ENCODE assay signal across 8 cellular contexts in genomic region chr5:177113566-177114424, GRCh38. TPM values are rescaled to one million over a fixed set of nuclear protein-coding genes. Genes with fewer than 3 reads are reported as not detected.
DNase-seq lines count a peak whose midpoint lies in the region; ATAC-seq and TF ChIP-seq lines count a peak whose summit lies in the region.

No MANE protein-coding gene starts in this region.

- no peak for TF ChIP-seq POLR2A in erythroblast (IDR thresholded peaks at IDR 0.05; ENCODE audit: low read length)

- no peaks in the 10 kb centered on the region for H3K9me3 Mint-ChIP-seq in naive thymus-derived CD8-positive, alpha-beta T cell
- no peaks in the 10 kb centered on the region for H3K9me3 Mint-ChIP-seq in stimulated activated effector memory CD8-positive, alpha-beta T cell treated with anti-CD3 and anti-CD28 coated beads, Interleukin-12 subunit alpha, Interleukin-12 subunit beta, amount 100 ng/mL, for 72 hours

- ATAC-seq in naive thymus-derived CD8-positive, alpha-beta T cell = peak; percentile 31 to 49
- ATAC-seq in stimulated activated effector memory CD8-positive, alpha-beta T cell treated with anti-CD3 and anti-CD28 coated beads, Interleukin-12 subunit alpha, Interleukin-12 subunit beta, amount 100 ng/mL, for 72 hours = peak; percentile 64
- ATAC-seq in GM21515 (IDR thresholded peaks at IDR 0.05; ENCODE audit: unreplicated experiment) = no peak

- peak overlapping the region in 3 of 10 donors; percentile 2 to 56 (median 4) for H3K4me3 Mint-ChIP-seq in naive thymus-derived CD8-positive, alpha-beta T cell
- H3K4me3 Mint-ChIP-seq in stimulated activated effector memory CD8-positive, alpha-beta T cell treated with anti-CD3 and anti-CD28 coated beads, Interleukin-12 subunit alpha, Interleukin-12 subunit beta, amount 100 ng/mL, for 72 hours = no peak overlapping the region

- H3K4me1 Mint-ChIP-seq in naive thymus-derived CD8-positive, alpha-beta T cell = peaks cover 7 to 34% (median 20%) of the 10 kb centered on the region in 4 donors
- peaks cover 26% of the 10 kb centered on the region for H3K4me1 Mint-ChIP-seq in stimulated activated effector memory CD8-positive, alpha-beta T cell treated with anti-CD3 and anti-CD28 coated beads, Interleukin-12 subunit alpha, Interleukin-12 subunit beta, amount 100 ng/mL, for 72 hours

- peak; percentile 37 for DNase-seq in GF-D8 (lab: John Stamatoyannopoulos, UW)
- peak; percentile 27 for DNase-seq in HS-27A (ENCODE audit: low read depth)
- peak; percentile 93 for DNase-seq in OCI-M1 (lab: John Stamatoyannopoulos, UW)
- DNase-seq in activated T-cell treated with anti-CD3 and anti-CD28 coated beads for 48 hours (ENCODE audit: low read depth) = peak; percentile 67
- peak; percentile 93 to 94 for DNase-seq in erythroblast (lab: John Stamatoyannopoulos, UW)
- peak; percentile 59 to 89 (median 76) for DNase-seq in naive thymus-derived CD8-positive, alpha-beta T cell
- peak; percentile 73 to 92 for DNase-seq in stimulated activated effector memory CD8-positive, alpha-beta T cell treated with anti-CD3 and anti-CD28 coated beads, Interleukin-12 subunit alpha, Interleukin-12 subunit beta, amount 100 ng/mL, for 72 hours (ENCODE audit: low spot score in 2 of 2)

- H3K27ac Mint-ChIP-seq in naive thymus-derived CD8-positive, alpha-beta T cell = peak overlapping the region in 4 of 10 donors; percentile 10 to 65 (median 44)
- H3K27ac Mint-ChIP-seq in stimulated activated effector memory CD8-positive, alpha-beta T cell treated with anti-CD3 and anti-CD28 coated beads, Interleukin-12 subunit alpha, Interleukin-12 subunit beta, amount 100 ng/mL, for 72 hours = no peak overlapping the region

- no peaks in the 10 kb centered on the region for H3K27me3 Mint-ChIP-seq in naive thymus-derived CD8-positive, alpha-beta T cell

- no peaks in the 10 kb centered on the region for H3K36me3 Mint-ChIP-seq in naive thymus-derived CD8-positive, alpha-beta T cell
- H3K36me3 Mint-ChIP-seq in stimulated activated effector memory CD8-positive, alpha-beta T cell treated with anti-CD3 and anti-CD28 coated beads, Interleukin-12 subunit alpha, Interleukin-12 subunit beta, amount 100 ng/mL, for 72 hours = peaks cover 11% of the 10 kb centered on the region

- POLR2A ChIA-PET in naive thymus-derived CD8-positive, alpha-beta T cell (lab: Charles Lee) = interaction anchor here (0.5 to 3.6 kb wide), 8 partner anchors 15 to 706 kb away, joined by 3 to 35 read pairs (median 4); partner anchors contain the start of gene NSD1

RNA-seq across cellular contexts. Expression of gene NSD1, which starts 19.8 kb away (rescaled TPM):
- 100 to 1,000 TPM; 118 to 130 TPM for total RNA-seq in naive thymus-derived CD8-positive, alpha-beta T cell
- 10 to 100 TPM; 25.0 to 43.1 (median 42.7) TPM for polyA plus RNA-seq in naive thymus-derived CD8-positive, alpha-beta T cell

RNA-seq across cellular contexts. Expression of gene FGFR4, which starts 27.1 kb away (rescaled TPM):
- 1 to 10 TPM; 1.8 to 3.0 TPM for total RNA-seq in naive thymus-derived CD8-positive, alpha-beta T cell
- polyA plus RNA-seq in naive thymus-derived CD8-positive, alpha-beta T cell = under 1 TPM in 2 of 3 donors, not detected in 1; 0.23 to 0.76 TPM

Comparison
In these comparisons a context has a peak if more than half of its experiments do, and no peak if none do; other contexts are left out.
1. DNase-seq: peak in every context shown above with its lines; median percentile 94 in erythroblast; 93 in OCI-M1; 82 in stimulated activated effector memory CD8-positive, alpha-beta T cell treated with anti-CD3 and anti-CD28 coated beads, Interleukin-12 subunit alpha, Interleukin-12 subunit beta, amount 100 ng/mL, for 72 hours; 76 in naive thymus-derived CD8-positive, alpha-beta T cell; 67 in activated T-cell treated with anti-CD3 and anti-CD28 coated beads for 48 hours; 37 in GF-D8; 27 in HS-27A.